Comparison of ENCODE assay signal across 27 cellular contexts in genomic region chr1:233725423-233725822, GRCh38.
"Had no signal": no experiment of that assay in that cellular context is flagged by ENCODE, and none has a peak within 500 bp of the region (broad histone marks: within the 10 kb centered on the region; RNA-seq: fewer than 3 reads in every experiment).

No MANE protein-coding gene starts in this region.

- H3K27me3 ChIP-seq: colonic mucosa, esophagus muscularis mucosa, foreskin keratinocyte, left lung, ovary, sigmoid colon, tibial nerve, upper lobe of left lung had no signal

- H3K36me3 ChIP-seq: colonic mucosa, esophagus muscularis mucosa, left lung, ovary, sigmoid colon, thoracic aorta, tibial nerve, upper lobe of left lung had no signal

- H3K36me3 Mint-ChIP-seq: naive thymus-derived CD4-positive, alpha-beta T cell; stimulated activated memory B cell treated with anti-CD40 and anti-IgM and Interleukin-4, amounts not matched to agents 10 μg/mL and 1 μg/mL and 100 μg/mL, for 72 hours had no signal

- ATAC-seq: foreskin keratinocyte; left cardiac atrium; left lung; naive thymus-derived CD4-positive, alpha-beta T cell; psoas muscle; right cardiac atrium; stimulated activated memory B cell treated with anti-CD40 and anti-IgM and Interleukin-4, amounts not matched to agents 10 μg/mL and 1 μg/mL and 100 μg/mL, for 72 hours had no signal

- H3K4me3 ChIP-seq: colonic mucosa, esophagus muscularis mucosa, left lung, ovary, psoas muscle, sigmoid colon, thoracic aorta, tibial nerve, upper lobe of left lung had no signal

- H3K4me3 Mint-ChIP-seq: dendritic cell treated with granulocyte-macrophage colony-stimulating factor and Interleukin-4, amounts not matched to agents 40 ng/mL and 50 ng/mL, for 4 days; naive thymus-derived CD4-positive, alpha-beta T cell; nephron; stimulated activated memory B cell treated with anti-CD40 and anti-IgM and Interleukin-4, amounts not matched to agents 10 μg/mL and 1 μg/mL and 100 μg/mL, for 72 hours; stimulated activated naive CD8-positive, alpha-beta T cell treated with anti-CD3 and anti-CD28 coated beads, Interleukin-15, Interleukin-2, amounts not matched to agents 100 ng/mL and 50 ng/mL, for 24 hours had no signal

- H3K4me1 ChIP-seq: colonic mucosa, esophagus muscularis mucosa, foreskin keratinocyte, left lung, psoas muscle, sigmoid colon, tibial nerve, upper lobe of left lung had no signal

- FAIRE-seq: endothelial cell of umbilical vein, islet of Langerhans, urothelium cell line had no signal

- H3K4me1 Mint-ChIP-seq: naive thymus-derived CD4-positive, alpha-beta T cell; stimulated activated memory B cell treated with anti-CD40 and anti-IgM and Interleukin-4, amounts not matched to agents 10 μg/mL and 1 μg/mL and 100 μg/mL, for 72 hours had no signal

- H3K9me3 Mint-ChIP-seq: nephron; stimulated activated memory B cell treated with anti-CD40 and anti-IgM and Interleukin-4, amounts not matched to agents 10 μg/mL and 1 μg/mL and 100 μg/mL, for 72 hours; stimulated activated naive CD8-positive, alpha-beta T cell treated with anti-CD3 and anti-CD28 coated beads, Interleukin-15, Interleukin-2, amounts not matched to agents 100 ng/mL and 50 ng/mL, for 24 hours had no signal

- H3K9me3 ChIP-seq: colonic mucosa, esophagus muscularis mucosa, ovary, psoas muscle, sigmoid colon, thoracic aorta, tibial nerve, upper lobe of left lung had no signal

- H3K27ac ChIP-seq: colonic mucosa, esophagus muscularis mucosa, foreskin keratinocyte, left lung, ovary, psoas muscle, sigmoid colon, thoracic aorta, tibial nerve, upper lobe of left lung had no signal

- H3K27ac Mint-ChIP-seq: dendritic cell treated with granulocyte-macrophage colony-stimulating factor and Interleukin-4, amounts not matched to agents 40 ng/mL and 50 ng/mL, for 4 days; naive thymus-derived CD4-positive, alpha-beta T cell; nephron; stimulated activated memory B cell treated with anti-CD40 and anti-IgM and Interleukin-4, amounts not matched to agents 10 μg/mL and 1 μg/mL and 100 μg/mL, for 72 hours; stimulated activated naive CD8-positive, alpha-beta T cell treated with anti-CD3 and anti-CD28 coated beads, Interleukin-15, Interleukin-2, amounts not matched to agents 100 ng/mL and 50 ng/mL, for 24 hours had no signal

- H3K27me3 Mint-ChIP-seq: dendritic cell treated with granulocyte-macrophage colony-stimulating factor and Interleukin-4, amounts not matched to agents 40 ng/mL and 50 ng/mL, for 4 days; stimulated activated memory B cell treated with anti-CD40 and anti-IgM and Interleukin-4, amounts not matched to agents 10 μg/mL and 1 μg/mL and 100 μg/mL, for 72 hours; stimulated activated naive CD8-positive, alpha-beta T cell treated with anti-CD3 and anti-CD28 coated beads, Interleukin-15, Interleukin-2, amounts not matched to agents 100 ng/mL and 50 ng/mL, for 24 hours had no signal

- DNase-seq: colonic mucosa; effector CD8-positive, alpha-beta T cell; foreskin keratinocyte; hypothalamus; left cardiac atrium; left lung; mesenchymal stem cell; midbrain; naive thymus-derived CD4-positive, alpha-beta T cell; occipital lobe; ovary; psoas muscle; right cardiac atrium; sigmoid colon; stimulated activated CD4-positive, alpha-beta T cell treated with anti-CD3 and anti-CD28 coated beads, Interleukin-2, amount 100 ng/mL, for 24 hours; stimulated activated CD4-positive, alpha-beta T cell treated with anti-CD3 and anti-CD28 coated beads, Interleukin-4, amount 100 ng/mL, for 24 hours; upper lobe of left lung had no signal
